ENCODE assay signal across 14 cellular contexts in the genomic region with DNA sequence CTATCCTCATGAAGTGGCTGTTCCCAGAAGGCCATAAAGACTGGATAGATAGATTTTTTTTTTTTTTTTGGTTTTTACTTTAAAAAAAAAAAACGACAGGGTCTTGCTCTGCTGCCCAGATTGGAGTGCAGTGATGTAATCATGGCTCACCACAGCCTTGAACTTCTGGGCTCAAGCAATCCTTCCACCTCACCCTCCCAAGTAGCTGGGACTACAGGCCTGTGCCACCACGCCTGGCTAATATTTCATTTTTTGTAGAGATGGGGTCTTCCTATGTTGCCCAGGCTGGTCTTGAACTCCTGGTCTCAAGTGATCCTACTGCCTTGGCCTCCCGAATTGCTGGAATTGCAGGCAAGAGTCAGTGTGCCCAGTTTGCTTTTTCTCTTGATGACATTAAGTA.
DNase-seq lines count a peak whose midpoint lies in the region; ATAC-seq and TF ChIP-seq lines count a peak whose summit lies in the region.
"Had no signal": no experiment of that assay in that cellular context is flagged by ENCODE, and none has a peak within 500 bp of the region (broad histone marks: within the 10 kb centered on the region; RNA-seq: fewer than 3 reads in every experiment).

No MANE protein-coding gene starts in this region.

- TF ChIP-seq CTCF in HL-60 (IDR thresholded peaks at IDR 0.05; ENCODE audit: insufficient read depth, low read length) = no peak

- 0 out of 22 replicates have a peak, but pooled peaks cover 0 to 3% (median 0%) of the 10 kb centered on the region in 11 experiments for H3K9me3 ChIP-seq in BLaER1 treated with 17β-estradiol and CSF1 and Interleukin-3, amounts not matched to agents 10 nM and 100 nM (replicated peaks in 1 of 11)
- H3K9me3 ChIP-seq: BE2C had no signal

- peaks cover 7% of the 10 kb centered on the region for H3K36me3 Mint-ChIP-seq in activated T-helper 17 cell treated with anti-CD3 and anti-CD28 coated beads, Interleukin-2, amount 50 U/mL, for 72 hours (ENCODE audit: low read depth)
- no peaks in the 10 kb centered on the region for H3K36me3 Mint-ChIP-seq in naive thymus-derived CD8-positive, alpha-beta T cell

- H3K9me3 Mint-ChIP-seq in activated T-helper 17 cell treated with anti-CD3 and anti-CD28 coated beads, Interleukin-2, amount 50 U/mL, for 72 hours = peaks cover 3% of the 10 kb centered on the region
- peaks cover 0 to 4% (median 0%) of the 10 kb centered on the region in 9 donors for H3K9me3 Mint-ChIP-seq in naive thymus-derived CD8-positive, alpha-beta T cell

- H3K9ac ChIP-seq in BLaER1 treated with 17β-estradiol and CSF1 and Interleukin-3, amounts not matched to agents 10 nM and 100 nM = peak overlapping the region in 9 of 11 experiments; percentile 69 to 85 (median 81); a peak in 16 of 22 replicates
- H3K9ac ChIP-seq: parathyroid adenoma had no signal

- H3K4me2 ChIP-seq in BLaER1 treated with 17β-estradiol and CSF1 and Interleukin-3, amounts not matched to agents 10 nM and 100 nM = peak overlapping the region; percentile 82 to 95 (median 92)

- H3K4me3 Mint-ChIP-seq in activated T-helper 17 cell treated with anti-CD3 and anti-CD28 coated beads, Interleukin-2, amount 50 U/mL, for 72 hours = peak overlapping the region; percentile 97
- H3K4me3 Mint-ChIP-seq in naive thymus-derived CD8-positive, alpha-beta T cell = peak overlapping the region; percentile 83 to 97 (median 92)

- H3K27me3 ChIP-seq in BLaER1 treated with 17β-estradiol and CSF1 and Interleukin-3, amounts not matched to agents 10 nM and 100 nM = no peaks in the 10 kb centered on the region
- H3K27me3 ChIP-seq in HL-60 (ENCODE audit: insufficient read depth, poor library complexity, severe bottlenecking) = no peaks in the 10 kb centered on the region
- H3K27me3 ChIP-seq: BE2C, brain microvascular endothelial cell had no signal

- POLR2A ChIA-PET in naive thymus-derived CD8-positive, alpha-beta T cell (lab: Charles Lee) = interaction anchor here (0.7 to 5.9 kb wide), 13 partner anchors 9 to 100 kb away, joined by 3 to 55 read pairs (median 9); partner anchors contain the start of gene XYLT1

- ATAC-seq in activated T-helper 17 cell treated with anti-CD3 and anti-CD28 coated beads, Interleukin-2, amount 50 U/mL, for 72 hours (replicated peaks) = no peak
- ATAC-seq in naive thymus-derived CD8-positive, alpha-beta T cell = no peak

- peak overlapping the region in 4 of 10 experiments; percentile 10 to 54 (median 52); a peak in 6 of 20 replicates for H3K4me3 ChIP-seq in BLaER1 treated with 17β-estradiol and CSF1 and Interleukin-3, amounts not matched to agents 10 nM and 100 nM
- no peak overlapping the region for H3K4me3 ChIP-seq in HL-60 (replicated peaks; ENCODE audit: insufficient read depth, low read length)

- H3K27ac Mint-ChIP-seq in activated T-helper 17 cell treated with anti-CD3 and anti-CD28 coated beads, Interleukin-2, amount 50 U/mL, for 72 hours = peak overlapping the region; percentile 99
- H3K27ac Mint-ChIP-seq in naive thymus-derived CD8-positive, alpha-beta T cell = peak overlapping the region; percentile 94 to 100 (median 99)

- peaks cover 83 to 100% (median 98%) of the 10 kb centered on the region in 10 experiments for H3K4me1 ChIP-seq in BLaER1 treated with 17β-estradiol and CSF1 and Interleukin-3, amounts not matched to agents 10 nM and 100 nM

- peaks cover 73% of the 10 kb centered on the region for H3K4me1 Mint-ChIP-seq in activated T-helper 17 cell treated with anti-CD3 and anti-CD28 coated beads, Interleukin-2, amount 50 U/mL, for 72 hours
- H3K4me1 Mint-ChIP-seq in naive thymus-derived CD8-positive, alpha-beta T cell = peaks cover 48 to 98% (median 92%) of the 10 kb centered on the region in 4 donors

- H3K27me3 Mint-ChIP-seq in activated T-helper 17 cell treated with anti-CD3 and anti-CD28 coated beads, Interleukin-2, amount 50 U/mL, for 72 hours = no peaks in the 10 kb centered on the region
- peaks cover 0 to 3% (median 0%) of the 10 kb centered on the region in 5 donors for H3K27me3 Mint-ChIP-seq in naive thymus-derived CD8-positive, alpha-beta T cell

- peaks cover 0 to 8% (median 0%) of the 10 kb centered on the region in 11 experiments; a peak in 3 of 22 replicates for H4K20me1 ChIP-seq in BLaER1 treated with 17β-estradiol and CSF1 and Interleukin-3, amounts not matched to agents 10 nM and 100 nM

- H3K36me3 ChIP-seq in BLaER1 treated with 17β-estradiol and CSF1 and Interleukin-3, amounts not matched to agents 10 nM and 100 nM = peaks cover 0 to 12% (median 0%) of the 10 kb centered on the region in 11 experiments; a peak in 4 of 22 replicates
- H3K36me3 ChIP-seq: BE2C, brain microvascular endothelial cell had no signal

- DNase-seq in HL-60 (ENCODE audit: low read depth in 1 of 2, low spot score in 1 of 2) = no peak
- DNase-seq in naive thymus-derived CD8-positive, alpha-beta T cell = no peak
- no peak for DNase-seq in AG08395 (ENCODE audit: low spot score)
- no peak for DNase-seq in superior temporal gyrus (ENCODE audit: extremely low spot score)
- DNase-seq in NK-92 treated with Interleukin-12 subunit alpha and Interleukin-12 subunit beta, amount 100 ng/mL, for 24 hours (lab: John Stamatoyannopoulos, UW) = no peak
- DNase-seq in GOT3 (lab: John Stamatoyannopoulos, UW) = no peak
- DNase-seq: foreskin fibroblast, NCI-H1694 treated with DMSO at 0.1 percent for 48 hours, NCI-H774 had no signal

- H3K27ac ChIP-seq in BLaER1 treated with 17β-estradiol and CSF1 and Interleukin-3, amounts not matched to agents 10 nM and 100 nM = peak overlapping the region; percentile 27 to 95 (median 92); a peak in 21 of 22 replicates
- peak overlapping the region; percentile 83 for H3K27ac ChIP-seq in HL-60 (replicated peaks)
- H3K27ac ChIP-seq: brain microvascular endothelial cell, parathyroid adenoma had no signal
